In the genomic region with DNA sequence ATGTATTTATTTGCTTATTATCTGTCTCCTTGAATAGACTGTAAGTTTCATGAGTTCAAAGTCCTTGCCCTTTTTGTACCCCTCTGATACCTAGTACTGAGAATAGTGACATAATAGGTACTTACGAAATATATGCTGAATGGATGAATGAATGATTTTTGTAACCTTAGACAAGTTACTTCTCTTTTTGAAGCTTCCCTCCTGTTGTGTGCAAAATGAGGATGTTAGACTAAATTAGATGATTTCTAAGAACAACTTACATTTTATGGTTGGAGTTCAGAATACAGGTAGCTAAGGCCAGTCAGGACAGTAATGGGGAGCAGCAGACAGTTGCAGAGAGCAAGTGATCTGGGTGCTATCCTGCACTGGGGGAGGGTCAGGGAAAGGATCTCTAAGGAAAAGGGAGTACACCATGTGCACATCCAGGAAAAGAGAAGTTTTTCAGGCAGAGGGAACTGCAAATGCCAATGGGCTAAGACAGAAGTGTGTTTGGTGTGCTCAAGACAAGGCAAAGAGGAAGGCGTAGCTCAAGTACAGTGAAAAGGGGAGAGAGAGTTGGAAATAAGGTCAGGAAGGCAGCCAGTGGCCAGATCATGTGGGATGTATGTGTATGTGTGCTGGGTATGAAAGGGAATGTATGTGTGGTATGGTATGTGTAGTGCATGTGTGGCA, we compare ENCODE assay signal across 29 cellular contexts. TPM values are rescaled to one million over a fixed set of nuclear protein-coding genes. Genes with fewer than 3 reads are reported as not detected.
A peak's percentile ranks its signal among the peaks of the same experiment; 100 is the strongest.
DNase-seq lines count a peak whose midpoint lies in the region; ATAC-seq, FAIRE-seq and TF ChIP-seq lines count a peak whose summit lies in the region.
"Had no signal": no experiment of that assay in that cellular context is flagged by ENCODE, and none has a peak within 500 bp of the region (broad histone marks: within the 10 kb centered on the region; RNA-seq: fewer than 3 reads in every experiment).

No MANE protein-coding gene starts in this region.

- POLR2A ChIA-PET in K562 (lab: Yijun Ruan, JAX), result no interaction called here

- no peak for TF ChIP-seq RAD21 in K562 (CRISPR knock-in tag; conservative IDR thresholded peaks at IDR 0.05 in 1 of 2, IDR thresholded peaks at IDR 0.05 in 1 of 2)

- H3K9me3 Mint-ChIP-seq in activated T-helper 2 cell treated with anti-CD3 and anti-CD28 coated beads, Interferon-gamma antibody, Interleukin-2, Interleukin-4, amounts not matched to agents 10 μg/mL and 5 μg/mL and 100 μg/mL, durations not matched to agents 14 hours and 24 hours and 36 hours, result peaks cover 12% of the 10 kb centered on the region

- no peak overlapping the region for H3K27ac Mint-ChIP-seq in activated T-helper 2 cell treated with anti-CD3 and anti-CD28 coated beads, Interferon-gamma antibody, Interleukin-2, Interleukin-4, amounts not matched to agents 10 μg/mL and 5 μg/mL and 100 μg/mL, durations not matched to agents 14 hours and 24 hours and 36 hours
- H3K27ac Mint-ChIP-seq: B cell had no signal

- H3K79me2 ChIP-seq in K562 (ENCODE audit: control insufficient read depth, insufficient read depth, low read length), result no peaks in the 10 kb centered on the region

- ATAC-seq in K562, result no peak
- ATAC-seq: A549, esophagus mucosa, PC-3, Right ventricle myocardium inferior had no signal

- no peak for FAIRE-seq in K562 (lab: Jason Lieb, UNC)
- FAIRE-seq: A549 had no signal

- 40% methylated on average over 2 of the region's 2 CpGs for WGBS in K562 (ENCODE audit: insufficient coverage, low coverage, missing lambda C conversion rate)
- WGBS in tibial nerve, 2 donors, result 76 to 82% methylated on average over 2 of the region's 2 CpGs

- peaks cover under 1% of the 10 kb centered on the region for H3K4me1 Mint-ChIP-seq in activated T-helper 2 cell treated with anti-CD3 and anti-CD28 coated beads, Interferon-gamma antibody, Interleukin-2, Interleukin-4, amounts not matched to agents 10 μg/mL and 5 μg/mL and 100 μg/mL, durations not matched to agents 14 hours and 24 hours and 36 hours (ENCODE audit: low read depth)

- H3K4me1 ChIP-seq in K562 (replicated peaks in 1 of 2; ENCODE audit: control insufficient read depth in 2 of 2, insufficient read depth in 2 of 2, low read length in 2 of 2), result no peaks in the 10 kb centered on the region
- no peaks in the 10 kb centered on the region for H3K4me1 ChIP-seq in tibial nerve
- H3K4me1 ChIP-seq: adrenal gland, left ventricle myocardium inferior, right lobe of liver, thyroid gland had no signal

- peaks cover 41% of the 10 kb centered on the region for H3K36me3 Mint-ChIP-seq in activated T-helper 2 cell treated with anti-CD3 and anti-CD28 coated beads, Interferon-gamma antibody, Interleukin-2, Interleukin-4, amounts not matched to agents 10 μg/mL and 5 μg/mL and 100 μg/mL, durations not matched to agents 14 hours and 24 hours and 36 hours (ENCODE audit: low read depth)

- no peaks in the 10 kb centered on the region; the same call in 1 of the 2 replicates for H3K9me3 ChIP-seq in K562 (replicated peaks; ENCODE audit: control insufficient read depth, insufficient read depth, low read depth, low read length)
- peaks cover 0 to 5% (median 0%) of the 10 kb centered on the region in 4 donors for H3K9me3 ChIP-seq in tibial nerve
- H3K9me3 ChIP-seq: adrenal gland, right lobe of liver, thyroid gland had no signal

- H3K4me3 Mint-ChIP-seq in activated T-helper 2 cell treated with anti-CD3 and anti-CD28 coated beads, Interferon-gamma antibody, Interleukin-2, Interleukin-4, amounts not matched to agents 10 μg/mL and 5 μg/mL and 100 μg/mL, durations not matched to agents 14 hours and 24 hours and 36 hours (ENCODE audit: low read depth), result no peak overlapping the region
- H3K4me3 Mint-ChIP-seq: B cell had no signal

- H3K27me3 Mint-ChIP-seq in activated T-helper 2 cell treated with anti-CD3 and anti-CD28 coated beads, Interferon-gamma antibody, Interleukin-2, Interleukin-4, amounts not matched to agents 10 μg/mL and 5 μg/mL and 100 μg/mL, durations not matched to agents 14 hours and 24 hours and 36 hours (ENCODE audit: low read depth), result no peaks in the 10 kb centered on the region
- H3K27me3 Mint-ChIP-seq: B cell had no signal

- no peak for TF ChIP-seq POLR2A in K562 (conservative IDR thresholded peaks at IDR 0.05)
- TF ChIP-seq POLR2A in tibial nerve (IDR thresholded peaks at IDR 0.05), result no peak

- no peak overlapping the region for H2AFZ ChIP-seq in K562 (ENCODE audit: low read depth, low read length)

- H3K9ac ChIP-seq in K562 (ENCODE audit: insufficient read depth in 1 of 2, low read depth in 2 of 2, low read length in 2 of 2), result no peak overlapping the region

- intact Hi-C loops in K562 (cut with micrococcal nuclease), result no loop called here
- intact Hi-C loops in activated T-helper 2 cell treated with anti-CD3 and anti-CD28 coated beads, Interferon-gamma antibody, Interleukin-2, Interleukin-4, amounts not matched to agents 10 μg/mL and 5 μg/mL and 100 μg/mL, durations not matched to agents 14 hours and 24 hours and 36 hours (cut with micrococcal nuclease), result no loop called here

- H3K9me1 ChIP-seq in K562 (ENCODE audit: control insufficient read depth, insufficient read depth, low read length), result no peaks in the 10 kb centered on the region

- TF ChIP-seq EP300 in K562 (IDR thresholded peaks at IDR 0.05; ENCODE audit: low read length), result no peak
- TF ChIP-seq EP300 in tibial nerve (IDR thresholded peaks at IDR 0.05), result no peak

- H3K4me3 ChIP-seq in HL-60 (replicated peaks; ENCODE audit: insufficient read depth, low read length) (no peak overlapping the region), K562 (no peak overlapping the region), tibial nerve (no peak overlapping the region)
- H3K4me3 ChIP-seq: A549, adrenal gland, left ventricle myocardium inferior, right lobe of liver, thyroid gland had no signal

- CTCF ChIA-PET in K562 (lab: Yijun Ruan, JAX; ENCODE audit: low intra/inter-chr PET ratio), result no interaction called here

- no peaks in the 10 kb centered on the region for H4K20me1 ChIP-seq in K562 (replicated peaks; ENCODE audit: control insufficient read depth, insufficient read depth, low read length)

- H3K27me3 ChIP-seq in HL-60 (ENCODE audit: insufficient read depth, poor library complexity, severe bottlenecking), result no peaks in the 10 kb centered on the region
- H3K27me3 ChIP-seq in K562 (ENCODE audit: control insufficient read depth in 2 of 2, insufficient read depth in 2 of 2, low read length in 2 of 2), result no peaks in the 10 kb centered on the region
- no peaks in the 10 kb centered on the region for H3K27me3 ChIP-seq in tibial nerve
- H3K27me3 ChIP-seq: adrenal gland, right lobe of liver, thyroid gland had no signal

- peak overlapping the region; percentile 1; the same call in 1 of the 2 replicates for H3K27ac ChIP-seq in HL-60 (replicated peaks)
- no peak overlapping the region for H3K27ac ChIP-seq in K562 (ENCODE audit: extremely low read depth, low read depth, low read length)
- H3K27ac ChIP-seq in tibial nerve, result no peak overlapping the region
- H3K27ac ChIP-seq: A549, adrenal gland, left ventricle myocardium inferior, right lobe of liver, thyroid gland, VCaP had no signal

- in situ Hi-C loops in K562 (cut with MboI), result no loop called here

- DNase-seq in AML-193 (lab: John Stamatoyannopoulos, UW), result peak; percentile 82 to 83
- DNase-seq in HL-60 (ENCODE audit: low read depth in 1 of 2, low spot score in 1 of 2), result peak in 1 of 2 experiments; percentile 54
- peak; percentile 90 for DNase-seq in NOMO-1 treated with DMSO at 0.1 percent for 48 hours (lab: John Stamatoyannopoulos, UW; ENCODE audit: unreplicated experiment)
- DNase-seq in K562 (ENCODE audit: extremely low read depth in 1 of 4, low spot score in 3 of 4), result no peak
- DNase-seq in AG20443 (ENCODE audit: low spot score), result no peak
- DNase-seq in tibial nerve (ENCODE audit: low spot score in 2 of 2), result no peak
- no peak for DNase-seq in activated T-helper 2 cell treated with anti-CD3 and anti-CD28 coated beads, Interferon-gamma antibody, Interleukin-2, Interleukin-4, amounts not matched to agents 10 μg/mL and 5 μg/mL and 100 μg/mL, durations not matched to agents 14 hours and 24 hours and 36 hours (ENCODE audit: low spot score)
- DNase-seq in NCI-H69 (lab: John Stamatoyannopoulos, UW), result no peak
- DNase-seq: activated CD4-positive, alpha-beta T cell treated with anti-CD3 and anti-CD28 coated beads for 48 hours; activated gamma-delta T cell treated with Interleukin-2 at 50 U/mL for 16 hours; activated T-cell treated with anti-CD3 and anti-CD28 coated beads, Interleukin-2, amount 50 U/mL, for 1 hour; adrenal gland; central memory CD4-positive, alpha-beta T cell; DMS 273 treated with DMSO at 0.1 percent for 48 hours; islet precursor cell; left ventricle myocardium inferior; NCI-H1048; NCI-H1694; NCI-H446; PC-3; right lobe of liver; stimulated activated CD4-positive, alpha-beta T cell treated with anti-CD3 and anti-CD28 coated beads, Interleukin-2, amount 100 ng/mL, for 48 hours; SW 1271; thyroid gland had no signal

- H3K4me2 ChIP-seq in K562 (ENCODE audit: insufficient read depth, low read length), result no peak overlapping the region
- H3K4me2 ChIP-seq: A549 had no signal

- BruUV-seq in K562 (replicated peaks; lab: Mats Ljungman, UMichigan), result no TSS peak

- H3K36me3 ChIP-seq in K562 (ENCODE audit: control insufficient read depth, insufficient read depth, low read length), result no peaks in the 10 kb centered on the region
- H3K36me3 ChIP-seq in tibial nerve, result peaks cover 0 to 6% (median 0%) of the 10 kb centered on the region in 3 donors
- H3K36me3 ChIP-seq: adrenal gland, left ventricle myocardium inferior, right lobe of liver, thyroid gland had no signal

- TF ChIP-seq CTCF in HL-60 (IDR thresholded peaks at IDR 0.05; ENCODE audit: insufficient read depth, low read length), result no peak
- no peak for TF ChIP-seq CTCF in K562 (IDR thresholded peaks at IDR 0.05 in 2 of 3, conservative IDR thresholded peaks at IDR 0.05 in 1 of 3; ENCODE audit: insufficient read depth in 2 of 3, low read depth in 1 of 3, low read length in 3 of 3)
- no peak for TF ChIP-seq CTCF in tibial nerve (IDR thresholded peaks at IDR 0.05)

RNA-seq across cellular contexts. Expression of a gene that starts 59.4 kb away (rescaled TPM):
- total RNA-seq in K562 (2011; cell fraction: chromatin; rRNA removed; ENCODE audit: low replicate concordance), result 4.4 and 5.8 TPM in 2 replicates
- 3.9 and 5.0 TPM in 2 replicates for total RNA-seq in K562 (2011; cell fraction: nucleolus; rRNA removed)
- total RNA-seq in K562 (2011; cell fraction: nucleoplasm; rRNA removed), result 4.5 and 5.2 TPM in 2 replicates
- total RNA-seq in K562 (2014; rRNA removed) (3.6 and 3.8 TPM in 2 replicates), K562 (2014; rRNA removed; fragmentation: Illumina TruSeq; extraction: Trizol) (3.6 and 4.7 TPM in 2 replicates), K562 (2015; rRNA removed; fragmentation: Illumina TruSeq; extraction: Trizol) (7.9 and 8.1 TPM in 2 replicates), K562 (2021) (3.5 and 3.7 TPM in 2 replicates), tibial nerve (1 to 10 TPM; 1.7 to 6.6 (median 3.1) TPM)
- polyA plus RNA-seq in K562 (2011; rRNA removed) (0.38 and 8.3 TPM in 2 replicates), K562 (2014; fragmentation: Illumina TruSeq; extraction: Trizol) (4.5 and 4.6 TPM in 2 replicates), K562 (2014; fragmentation: Nextera tagmentation; extraction: Ambion mirVana) (1 to 10 TPM; 2.0 to 4.1 TPM), K562 (2014; rRNA removed) (2.5 and 3.8 TPM in 2 replicates)
- 0.18 and 2.8 TPM in 2 replicates for polyA plus RNA-seq in K562 (2011; cell fraction: cytosol; rRNA removed)
- polyA plus RNA-seq in K562 (2011; cell fraction: nucleus; rRNA removed), result 0.39 and 6.3 TPM in 2 replicates
- polyA plus RNA-seq in K562 (2012), result 11.9 and 24.7 TPM in 2 replicates
- polyA minus RNA-seq in K562 (2011; rRNA and poly(A)+ RNA removed), result 0.45 and 7.9 TPM in 2 replicates
- polyA minus RNA-seq in K562 (2011; cell fraction: cytosol; rRNA and poly(A)+ RNA removed), result 4.2 TPM in 1 of 2 replicates, not detected in the other
- polyA minus RNA-seq in K562 (2011; cell fraction: nucleus; rRNA and poly(A)+ RNA removed), result 0.22 and 2.6 TPM in 2 replicates
- 10.7 and 11.1 TPM in 2 replicates for total RNA-seq in activated T-helper 2 cell treated with anti-CD3 and anti-CD28 coated beads, Interferon-gamma antibody, Interleukin-2, Interleukin-4, amounts not matched to agents 10 μg/mL and 5 μg/mL and 100 μg/mL, durations not matched to agents 14 hours and 24 hours and 36 hours

RNA-seq across cellular contexts. Expression of a gene that starts 59.7 kb away (rescaled TPM):
- 2.8 and 3.6 TPM in 2 replicates for total RNA-seq in K562 (2011; cell fraction: chromatin; rRNA removed; ENCODE audit: low replicate concordance)
- 2.3 and 3.0 TPM in 2 replicates for total RNA-seq in K562 (2011; cell fraction: nucleolus; rRNA removed)
- total RNA-seq in K562 (2011; cell fraction: nucleoplasm; rRNA removed), result 2.9 and 4.0 TPM in 2 replicates
- 1.6 and 4.4 TPM in 2 replicates for total RNA-seq in K562 (2014; rRNA removed)
- total RNA-seq in K562 (2014; rRNA removed; fragmentation: Illumina TruSeq; extraction: Trizol), result 2.5 and 2.7 TPM in 2 replicates
- 4.7 and 6.1 TPM in 2 replicates for total RNA-seq in K562 (2015; rRNA removed; fragmentation: Illumina TruSeq; extraction: Trizol)
- total RNA-seq in K562 (2021), result 7.2 and 7.4 TPM in 2 replicates
- 0.35 and 1.2 TPM in 2 replicates for polyA plus RNA-seq in K562 (2011; rRNA removed)
- 0.13 and 3.5 TPM in 2 replicates for polyA plus RNA-seq in K562 (2011; cell fraction: cytosol; rRNA removed)
- 0.24 and 3.2 TPM in 2 replicates for polyA plus RNA-seq in K562 (2011; cell fraction: nucleus; rRNA removed)
- polyA plus RNA-seq in K562 (2012), result 21.8 and 40.0 TPM in 2 replicates
- polyA plus RNA-seq in K562 (2014; fragmentation: Illumina TruSeq; extraction: Trizol), result 9.3 and 9.6 TPM in 2 replicates
- 1 to 10 TPM; 1.2 to 1.5 TPM for polyA plus RNA-seq in K562 (2014; fragmentation: Nextera tagmentation; extraction: Ambion mirVana)
- polyA plus RNA-seq in K562 (2014; rRNA removed), result 6.6 and 8.6 TPM in 2 replicates
- 0.09 and 1.3 TPM in 2 replicates for polyA minus RNA-seq in K562 (2011; rRNA and poly(A)+ RNA removed)
- 1.1 TPM in 1 of 2 replicates, not detected in the other for polyA minus RNA-seq in K562 (2011; cell fraction: cytosol; rRNA and poly(A)+ RNA removed)
- polyA minus RNA-seq in K562 (2011; cell fraction: nucleus; rRNA and poly(A)+ RNA removed), result 0.54 TPM in 1 of 2 replicates, not detected in the other
- 1 to 10 TPM in 2 of 4 donors, under 1 TPM in 1, not detected in 1; 0.90 to 2.9 (median 2.2) TPM for total RNA-seq in tibial nerve
- total RNA-seq in activated T-helper 2 cell treated with anti-CD3 and anti-CD28 coated beads, Interferon-gamma antibody, Interleukin-2, Interleukin-4, amounts not matched to agents 10 μg/mL and 5 μg/mL and 100 μg/mL, durations not matched to agents 14 hours and 24 hours and 36 hours, result 49.9 and 50.4 TPM in 2 replicates

Comparison
In these comparisons a context has a peak if more than half of its experiments do, and no peak if none do; other contexts are left out.
1. DNase-seq: peak in AML-193 (2 of 2) and NOMO-1 treated with DMSO at 0.1 percent for 48 hours (single experiment); none in K562 (0 of 4), AG20443 (single experiment), tibial nerve (0 of 2), activated T-helper 2 cell treated with anti-CD3 and anti-CD28 coated beads, Interferon-gamma antibody, Interleukin-2, Interleukin-4, amounts not matched to agents 10 μg/mL and 5 μg/mL and 100 μg/mL, durations not matched to agents 14 hours and 24 hours and 36 hours (single experiment) and NCI-H69 (single experiment).